ENCODE assay signal across 5 cellular contexts in the genomic region with DNA sequence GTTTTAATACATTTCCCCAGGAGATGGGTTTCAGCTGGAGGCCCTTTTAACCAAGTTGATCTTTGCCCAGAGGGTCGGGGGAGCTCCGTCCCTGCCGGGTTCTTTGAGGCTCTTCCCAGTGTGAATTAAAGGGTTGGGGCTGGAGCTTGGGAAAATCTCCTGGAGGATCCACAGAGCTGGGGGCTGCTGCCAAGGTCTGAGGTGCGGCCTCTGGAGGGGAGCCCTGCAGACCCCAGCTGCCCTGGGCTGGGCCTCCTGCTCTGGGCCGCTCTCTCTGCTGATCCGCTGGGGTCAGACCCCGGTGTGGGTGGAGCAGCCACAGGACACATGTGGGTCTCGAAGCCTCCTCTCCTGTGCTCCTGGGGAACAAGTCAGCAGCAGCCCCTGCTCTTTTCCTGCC. TPM values are rescaled to one million over a fixed set of nuclear protein-coding genes. Genes with fewer than 3 reads are reported as not detected.
A peak's percentile ranks its signal among the peaks of the same experiment; 100 is the strongest.
DNase-seq lines count a peak whose midpoint lies in the region; ATAC-seq and TF ChIP-seq lines count a peak whose summit lies in the region.
"Not testable (repeated sequence)": the region's sequence is repeated elsewhere in the genome, so short reads cannot be mapped to it uniquely, and the experiment has no call there.

No MANE protein-coding gene starts in this region.

- not testable (repeated sequence) for H3K4me1 ChIP-seq in upper lobe of right lung

- H3K27me3 ChIP-seq in upper lobe of right lung: peaks cover 11% of the 10 kb centered on the region

- H3K27ac ChIP-seq in upper lobe of right lung: not testable (repeated sequence)

- peak; percentile 24 for ATAC-seq in left ventricle myocardium superior
- not testable (repeated sequence) for ATAC-seq in upper lobe of right lung

- not testable (repeated sequence) for H3K9me3 ChIP-seq in upper lobe of right lung

- not testable (repeated sequence) for H3K4me3 ChIP-seq in upper lobe of right lung

- intact Hi-C loops in left ventricle myocardium superior (cut with micrococcal nuclease); posterior vena cava (cut with DNase I); upper lobe of right lung (cut with DNase I): not testable (repeated sequence)

- not testable (repeated sequence) for TF ChIP-seq CTCF in upper lobe of right lung (IDR thresholded peaks at IDR 0.05)

- DNase-seq in ecto neural progenitor cell (ENCODE audit: low spot score) (peak; percentile 43), mesenteric fat pad (ENCODE audit: low spot score) (peak; percentile 55), posterior vena cava (ENCODE audit: low spot score) (peak; percentile 69), upper lobe of right lung (peak; percentile 60)
- not testable (repeated sequence) for DNase-seq in left ventricle myocardium superior

- not testable (repeated sequence) for H3K36me3 ChIP-seq in upper lobe of right lung

RNA-seq across cellular contexts. Expression of a gene that starts 51.4 kb away (rescaled TPM):
- total RNA-seq in left ventricle myocardium superior (20.6 TPM), mesenteric fat pad (36.1 TPM), posterior vena cava (10 to 100 TPM; 27.3 to 29.2 TPM), upper lobe of right lung (51.2 TPM)
